ENCODE assay signal across 12 cellular contexts in genomic region chr12:2902287-2902880, GRCh38. TPM values are rescaled to one million over a fixed set of nuclear protein-coding genes. Genes with fewer than 3 reads are reported as not detected.
DNase-seq lines count a peak whose midpoint lies in the region; ATAC-seq and TF ChIP-seq lines count a peak whose summit lies in the region.
"Had no signal": no experiment of that assay in that cellular context is flagged by ENCODE, and none has a peak within 500 bp of the region (broad histone marks: within the 10 kb centered on the region; RNA-seq: fewer than 3 reads in every experiment).

No MANE protein-coding gene starts in this region.

- H3K27me3 ChIP-seq in lower lobe of right lung (ENCODE audit: low read depth), result no peaks in the 10 kb centered on the region
- H3K27me3 ChIP-seq in aorta (ENCODE audit: control insufficient read depth in 1 of 2, insufficient read depth in 2 of 2, low read length in 1 of 2), result no peaks in the 10 kb centered on the region

- H3K9me3 ChIP-seq in lower lobe of right lung, result no peaks in the 10 kb centered on the region
- H3K9me3 ChIP-seq in aorta (ENCODE audit: control insufficient read depth, low read length), result no peaks in the 10 kb centered on the region

- H3K36me3 ChIP-seq in lower lobe of right lung, result no peaks in the 10 kb centered on the region
- H3K36me3 ChIP-seq in aorta (ENCODE audit: control insufficient read depth in 1 of 2, insufficient read depth in 2 of 2, low read length in 1 of 2), result no peaks in the 10 kb centered on the region

- ATAC-seq in Right ventricle myocardium inferior, result peak; percentile 98
- peak; percentile 94 for ATAC-seq in lower lobe of right lung
- peak; percentile 57 for ATAC-seq in aorta (ENCODE audit: low FRiP score)
- ATAC-seq in HG02973 (IDR thresholded peaks at IDR 0.05; ENCODE audit: unreplicated experiment), result no peak
- ATAC-seq in GM21723 (IDR thresholded peaks at IDR 0.05; ENCODE audit: unreplicated experiment), result no peak

- peaks cover 13% of the 10 kb centered on the region for H3K4me1 ChIP-seq in lower lobe of right lung
- no peaks in the 10 kb centered on the region for H3K4me1 ChIP-seq in aorta (ENCODE audit: control insufficient read depth in 1 of 2, insufficient read depth in 2 of 2, low read length in 2 of 2)

- 27 to 30% methylated on average over 4 of the region's 4 CpGs for WGBS in aorta, 2 donors

- H3K4me3 ChIP-seq in lower lobe of right lung, result no peak overlapping the region
- H3K4me3 ChIP-seq in aorta (ENCODE audit: low read length in 2 of 2), result no peak overlapping the region
- H3K4me3 ChIP-seq: PC-9 had no signal

- DNase-seq in Right ventricle myocardium inferior (ENCODE audit: missing footprints) (no peak), cardiac septum (ENCODE audit: low spot score) (no peak), cerebellum (ENCODE audit: low spot score) (peak; percentile 91), lower lobe of right lung (no peak), aorta (no peak), AG20443 (ENCODE audit: low spot score) (no peak)
- DNase-seq: activated naive CD8-positive, alpha-beta T cell treated with anti-CD3 and anti-CD28 coated beads, Interleukin-2, amount 10 ng/mL, durations not matched to agents 7 days and 5 days; PC-9; stimulated activated CD4-positive, alpha-beta T cell treated with anti-CD3 and anti-CD28 coated beads, Interleukin-4, amount 100 ng/mL, for 4 hours had no signal

- no peak for TF ChIP-seq CTCF in lower lobe of right lung (IDR thresholded peaks at IDR 0.05)

- H3K27ac ChIP-seq in lower lobe of right lung, result no peak overlapping the region
- no peak overlapping the region for H3K27ac ChIP-seq in aorta (ENCODE audit: low read depth in 1 of 2, low read length in 2 of 2)
- H3K27ac ChIP-seq: PC-9 had no signal

- intact Hi-C loops in Right ventricle myocardium inferior (cut with DNase I) (no loop called here), cardiac septum (cut with DNase I) (no loop called here), lower lobe of right lung (cut with DNase I) (no loop called here), aorta (cut with DNase I) (no loop called here)

RNA-seq across cellular contexts. Expression of gene TULP3, which starts 11.7 kb away (rescaled TPM):
- total RNA-seq in Right ventricle myocardium inferior (6.8 TPM), cardiac septum (6.2 TPM), cerebellum (14.6 TPM), lower lobe of right lung (15.4 TPM), aorta (10 to 100 TPM; 22.4 to 35.0 TPM)
- 10 to 100 TPM; 10.5 to 26.6 TPM for polyA plus RNA-seq in aorta

RNA-seq across cellular contexts. Expression of gene RHNO1, which starts 25.4 kb away (rescaled TPM):
- total RNA-seq in Right ventricle myocardium inferior, result 4.3 TPM
- 8.3 TPM for total RNA-seq in cardiac septum
- total RNA-seq in cerebellum, result 30.4 TPM
- total RNA-seq in lower lobe of right lung, result 12.8 TPM
- 10 to 100 TPM in 1 of 2 donors, 1 to 10 TPM in 1; 7.9 to 12.5 TPM for total RNA-seq in aorta
- 10 to 100 TPM in 1 of 2 donors, 1 to 10 TPM in 1; 5.0 to 11.4 TPM for polyA plus RNA-seq in aorta

RNA-seq across cellular contexts. Expression of gene FOXM1, which starts 25.4 kb away (rescaled TPM):
- total RNA-seq in Right ventricle myocardium inferior, result 1.2 TPM
- total RNA-seq in cardiac septum, result 0.24 TPM
- total RNA-seq in cerebellum, result 6.3 TPM
- 3.2 TPM for total RNA-seq in lower lobe of right lung
- total RNA-seq in aorta, result 1 to 10 TPM in 1 of 2 donors, under 1 TPM in 1; 0.84 to 1.6 TPM
- 1 to 10 TPM in 1 of 2 donors, under 1 TPM in 1; 0.20 to 6.1 TPM for polyA plus RNA-seq in aorta

RNA-seq across cellular contexts. Expression of gene TEX52, which starts 45.5 kb away (rescaled TPM):
- total RNA-seq in Right ventricle myocardium inferior, result not detected
- not detected for total RNA-seq in cardiac septum
- not detected for total RNA-seq in cerebellum
- not detected for total RNA-seq in lower lobe of right lung
- total RNA-seq in aorta, result not detected
- polyA plus RNA-seq in aorta, result not detected
- total RNA-seq: neural crest cell, PC-9 had no signal

RNA-seq across cellular contexts. Expression of gene TEAD4, which starts 56.8 kb away (rescaled TPM):
- total RNA-seq in Right ventricle myocardium inferior, result 13.4 TPM
- 23.9 TPM for total RNA-seq in cardiac septum
- total RNA-seq in cerebellum, result 1.6 TPM
- total RNA-seq in lower lobe of right lung, result 27.3 TPM
- 10 to 100 TPM; 27.1 to 29.0 TPM for total RNA-seq in aorta
- 10 to 100 TPM in 1 of 2 donors, 1 to 10 TPM in 1; 8.9 to 13.2 TPM for polyA plus RNA-seq in aorta
- total RNA-seq: activated naive CD8-positive, alpha-beta T cell treated with anti-CD3 and anti-CD28 coated beads, Interleukin-2, amount 10 ng/mL, durations not matched to agents 7 days and 5 days had no signal

Comparison
In these comparisons a context has a peak if more than half of its experiments do, and no peak if none do; other contexts are left out.
1. ATAC-seq: peak in Right ventricle myocardium inferior (single experiment), lower lobe of right lung (2 of 2) and aorta (single experiment); none in HG02973 (single experiment) and GM21723 (single experiment).